In genomic region chr2:112182581-112183034, GRCh38 we compare ENCODE assay signal across 12 cellular contexts. TPM values are rescaled to one million over a fixed set of nuclear protein-coding genes. Genes with fewer than 3 reads are reported as not detected.
DNase-seq lines count a peak whose midpoint lies in the region; ATAC-seq and TF ChIP-seq lines count a peak whose summit lies in the region.
"Had no signal": no experiment of that assay in that cellular context is flagged by ENCODE, and none has a peak within 500 bp of the region (broad histone marks: within the 10 kb centered on the region; RNA-seq: fewer than 3 reads in every experiment).

No MANE protein-coding gene starts in this region.

- H3K27ac Mint-ChIP-seq in WTC11 = no peak overlapping the region
- H3K27ac Mint-ChIP-seq: naive B cell had no signal

- H3K4me1 ChIP-seq in aorta (ENCODE audit: control insufficient read depth in 1 of 2, insufficient read depth in 2 of 2, low read length in 2 of 2) (no peaks in the 10 kb centered on the region), SK-N-SH (ENCODE audit: control insufficient read depth in 1 of 2, insufficient read depth in 2 of 2, low read depth in 1 of 2, low read length in 1 of 2) (no peaks in the 10 kb centered on the region)
- H3K4me1 ChIP-seq: A549 had no signal

- peaks cover 42% of the 10 kb centered on the region for H3K27me3 Mint-ChIP-seq in WTC11 (ENCODE audit: low read depth)

- H4K20me1 ChIP-seq in SK-N-SH (ENCODE audit: insufficient read depth) = no peaks in the 10 kb centered on the region

- H3K4me3 ChIP-seq in aorta (ENCODE audit: low read length in 2 of 2) (no peak overlapping the region), SK-N-SH (ENCODE audit: low read depth in 2 of 2, low read length in 1 of 2) (no peak overlapping the region)
- H3K4me3 ChIP-seq: A549 had no signal

- H3K27me3 ChIP-seq in aorta (ENCODE audit: control insufficient read depth in 1 of 2, insufficient read depth in 2 of 2, low read length in 1 of 2) (no peaks in the 10 kb centered on the region), SK-N-SH (ENCODE audit: insufficient read depth) (no peaks in the 10 kb centered on the region)

- no peaks in the 10 kb centered on the region for H3F3A ChIP-seq in SK-N-SH (replicated peaks; ENCODE audit: insufficient read depth)

- no peaks in the 10 kb centered on the region for H3K9me2 ChIP-seq in SK-N-SH

- WGBS in aorta, 2 donors = 82 to 91% methylated on average over 17 of the region's 17 CpGs
- 54% methylated on average over 6 of the region's 17 CpGs for WGBS in SK-N-SH (ENCODE audit: low lambda C conversion rate)

- H3K36me3 ChIP-seq in aorta (ENCODE audit: control insufficient read depth in 1 of 2, insufficient read depth in 2 of 2, low read length in 1 of 2) = no peaks in the 10 kb centered on the region
- H3K36me3 ChIP-seq in SK-N-SH (replicated peaks in 1 of 2; ENCODE audit: control insufficient read depth in 1 of 2, insufficient read depth in 2 of 2, low read length in 1 of 2) = no peaks in the 10 kb centered on the region

- no peak overlapping the region for H2AFZ ChIP-seq in SK-N-SH (ENCODE audit: low read depth)

- intact Hi-C loops in aorta (cut with DNase I) = no loop called here

- no peak overlapping the region for H3K9ac ChIP-seq in SK-N-SH

- H3K9me3 Mint-ChIP-seq in WTC11 = peaks cover 17% of the 10 kb centered on the region

- H3K9me3 ChIP-seq in aorta (ENCODE audit: control insufficient read depth, low read length) = no peaks in the 10 kb centered on the region
- H3K9me3 ChIP-seq in SK-N-SH = no peaks in the 10 kb centered on the region
- H3K9me3 ChIP-seq: A549 had no signal

- peak; percentile 49 for DNase-seq in activated T-cell treated with anti-CD3 and anti-CD28 coated beads for 1 hour (ENCODE audit: low read depth)
- DNase-seq in activated T-cell treated with anti-CD3 and anti-CD28 coated beads for 4 hours = no peak
- no peak for DNase-seq in WTC11 (ENCODE audit: low spot score)
- DNase-seq in effector CD4-positive, alpha-beta T cell = peak; percentile 54
- DNase-seq in aorta = no peak
- DNase-seq in RKO (ENCODE audit: low spot score) = no peak
- no peak for DNase-seq in SK-N-SH
- DNase-seq: amygdala, foreskin melanocyte, naive B cell had no signal

- H3K27ac ChIP-seq in aorta (ENCODE audit: low read depth in 1 of 2, low read length in 2 of 2) = no peak overlapping the region
- H3K27ac ChIP-seq in SK-N-SH (ENCODE audit: low read depth in 2 of 2, low read length in 1 of 2) = no peak overlapping the region
- H3K27ac ChIP-seq: A549 had no signal

- H3K4me1 Mint-ChIP-seq in WTC11 = peaks cover 7% of the 10 kb centered on the region

- TF ChIP-seq CTCF in WTC11 (IDR thresholded peaks at IDR 0.05) (no peak), SK-N-SH (IDR thresholded peaks at IDR 0.05) (no peak)

- no peaks in the 10 kb centered on the region for H3K36me3 Mint-ChIP-seq in WTC11

- CTCF ChIA-PET in WTC11 (lab: Charles Lee) = interaction anchor here (0.8 to 1.5 kb wide), 5 partner anchors 8 to 295 kb away, joined by 3 to 4 read pairs (median 3); partner anchors contain the start of gene FBLN7
- CTCF ChIA-PET in SK-N-SH (lab: Yijun Ruan, JAX) = interaction anchor here (0.7 to 1.0 kb wide), 2 partner anchors 61 to 302 kb away, joined by 3 read pairs; no protein-coding TSS in a partner anchor

- POLR2A ChIA-PET in WTC11 (lab: Charles Lee) = no interaction called here
- POLR2A ChIA-PET in SK-N-SH (lab: Yijun Ruan, JAX) = no interaction called here

- TF ChIP-seq EP300 in SK-N-SH (IDR thresholded peaks at IDR 0.05; ENCODE audit: borderline replicate concordance in 1 of 2, low read depth in 1 of 2, low read length in 1 of 2) = no peak

- H3K4me3 Mint-ChIP-seq in WTC11 = peak overlapping the region; percentile 49; the same call in 1 of the 2 replicates

- H3K4me2 ChIP-seq in SK-N-SH = no peak overlapping the region
- H3K4me2 ChIP-seq: A549 had no signal

- no peaks in the 10 kb centered on the region for H3K79me2 ChIP-seq in SK-N-SH (ENCODE audit: insufficient read depth)

- TF ChIP-seq RAD21 in SK-N-SH (IDR thresholded peaks at IDR 0.05; ENCODE audit: low read length) = no peak

- no peak for ATAC-seq in WTC11
- peak; percentile 26 for ATAC-seq in aorta (ENCODE audit: low FRiP score)
- no peak for ATAC-seq in HG03095 (IDR thresholded peaks at IDR 0.05; ENCODE audit: unreplicated experiment)
- ATAC-seq: A549 had no signal

TF ChIP-seq in WTC11, 78 proteins besides CTCF, POLR2A, EP300 and RAD21 (continues in another document):
- TF ChIP-seq, protein P1, sequence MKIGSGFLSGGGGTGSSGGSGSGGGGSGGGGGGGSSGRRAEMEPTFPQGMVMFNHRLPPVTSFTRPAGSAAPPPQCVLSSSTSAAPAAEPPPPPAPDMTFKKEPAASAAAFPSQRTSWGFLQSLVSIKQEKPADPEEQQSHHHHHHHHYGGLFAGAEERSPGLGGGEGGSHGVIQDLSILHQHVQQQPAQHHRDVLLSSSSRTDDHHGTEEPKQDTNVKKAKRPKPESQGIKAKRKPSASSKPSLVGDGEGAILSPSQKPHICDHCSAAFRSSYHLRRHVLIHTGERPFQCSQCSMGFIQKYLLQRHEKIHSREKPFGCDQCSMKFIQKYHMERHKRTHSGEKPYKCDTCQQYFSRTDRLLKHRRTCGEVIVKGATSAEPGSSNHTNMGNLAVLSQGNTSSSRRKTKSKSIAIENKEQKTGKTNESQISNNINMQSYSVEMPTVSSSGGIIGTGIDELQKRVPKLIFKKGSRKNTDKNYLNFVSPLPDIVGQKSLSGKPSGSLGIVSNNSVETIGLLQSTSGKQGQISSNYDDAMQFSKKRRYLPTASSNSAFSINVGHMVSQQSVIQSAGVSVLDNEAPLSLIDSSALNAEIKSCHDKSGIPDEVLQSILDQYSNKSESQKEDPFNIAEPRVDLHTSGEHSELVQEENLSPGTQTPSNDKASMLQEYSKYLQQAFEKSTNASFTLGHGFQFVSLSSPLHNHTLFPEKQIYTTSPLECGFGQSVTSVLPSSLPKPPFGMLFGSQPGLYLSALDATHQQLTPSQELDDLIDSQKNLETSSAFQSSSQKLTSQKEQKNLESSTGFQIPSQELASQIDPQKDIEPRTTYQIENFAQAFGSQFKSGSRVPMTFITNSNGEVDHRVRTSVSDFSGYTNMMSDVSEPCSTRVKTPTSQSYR (CRISPR knock-in tag; IDR thresholded peaks at IDR 0.05) = no peak
- TF ChIP-seq ATF6 (CRISPR knock-in tag; IDR thresholded peaks at IDR 0.05) = no peak
- no peak for TF ChIP-seq FOXJ3 (CRISPR knock-in tag; IDR thresholded peaks at IDR 0.05; ENCODE audit: borderline replicate concordance)

TF ChIP-seq in SK-N-SH, 30 proteins besides CTCF, POLR2A, EP300 and RAD21:
- no peak for TF ChIP-seq RXRA (IDR thresholded peaks at IDR 0.05; ENCODE audit: borderline replicate concordance, low read depth)
- no peak for TF ChIP-seq FOSL2 (IDR thresholded peaks at IDR 0.05; ENCODE audit: borderline replicate concordance, low read depth)
- no peak for TF ChIP-seq PBX3 (IDR thresholded peaks at IDR 0.05)
- TF ChIP-seq NRF1 (IDR thresholded peaks at IDR 0.05; ENCODE audit: low read depth, low read length) = no peak

RNA-seq across cellular contexts. Expression of gene FBLN7, which starts 44.4 kb away (rescaled TPM):
- total RNA-seq in WTC11 (2021) = 0.55 to 0.96 TPM (median 0.80 TPM) in 3 replicates
- total RNA-seq in aorta = 1 to 10 TPM; 4.5 to 6.1 TPM
- 10 to 100 TPM in 1 of 2 donors, 1 to 10 TPM in 1; 2.6 to 13.5 TPM for polyA plus RNA-seq in aorta
- 1.8 and 4.4 TPM in 2 replicates for polyA plus RNA-seq in SK-N-SH (2012; rRNA removed)
- 3.4 and 5.2 TPM in 2 replicates for polyA plus RNA-seq in SK-N-SH (2012; cell fraction: cytosol; rRNA removed)
- 4.5 and 6.6 TPM in 2 replicates for polyA plus RNA-seq in SK-N-SH (2012; cell fraction: nucleus; rRNA removed)

Comparison
In these comparisons a context has a peak if more than half of its experiments do, and no peak if none do; other contexts are left out.
1. DNase-seq: peak in activated T-cell treated with anti-CD3 and anti-CD28 coated beads for 1 hour (single experiment) and effector CD4-positive, alpha-beta T cell (single experiment); none in activated T-cell treated with anti-CD3 and anti-CD28 coated beads for 4 hours (single experiment), WTC11 (single experiment), aorta (0 of 2), RKO (single experiment) and SK-N-SH (single experiment).